ENCODE assay signal across 34 cellular contexts in genomic region chr2:120148669-120149068, GRCh38.
"Had no signal": no experiment of that assay in that cellular context is flagged by ENCODE, and none has a peak within 500 bp of the region (broad histone marks: within the 10 kb centered on the region; RNA-seq: fewer than 3 reads in every experiment).

No MANE protein-coding gene starts in this region.

- H3K27ac ChIP-seq: KMS-11 had no signal

- H3K36me3 ChIP-seq: MG63 had no signal

- H3K9me3 ChIP-seq: MG63 had no signal

- DNase-seq: Karpas-422, Kasumi-1, MG63, MM.1S, MV-4-11, NCI-H1048, NCI-H1092, NCI-H1092 treated with DMSO at 0.1 percent for 48 hours, NCI-H1105, NCI-H1105 treated with DMSO at 0.1 percent for 48 hours, NCI-H1417, NCI-H1417 treated with DMSO at 0.1 percent for 48 hours, NCI-H1436, NCI-H1436 treated with DMSO at 0.1 percent for 48 hours, NCI-H146, NCI-H1694, NCI-H1694 treated with DMSO at 0.1 percent for 48 hours, NCI-H187, NCI-H187 treated with DMSO at 0.1 percent for 48 hours, NCI-H1930, NCI-H2029, NCI-H2029 treated with DMSO at 0.1 percent for 48 hours, NCI-H2081, NCI-H2081 treated with DMSO at 0.1 percent for 48 hours, NCI-H2107, NCI-H2171, NCI-H2171 treated with DMSO at 0.1 percent for 48 hours, NCI-H2227 treated with DMSO at 0.1 percent for 48 hours, NCI-H226, NCI-H345, NCI-H446, NCI-H446 treated with DMSO at 0.1 percent for 48 hours, NCI-H510A had no signal

- H3K27me3 ChIP-seq: MG63 had no signal

- H3K4me3 ChIP-seq: MG63 had no signal

- H3K9ac ChIP-seq: KMS-11 had no signal
